ENCODE assay signal across 8 cellular contexts in the genomic region with DNA sequence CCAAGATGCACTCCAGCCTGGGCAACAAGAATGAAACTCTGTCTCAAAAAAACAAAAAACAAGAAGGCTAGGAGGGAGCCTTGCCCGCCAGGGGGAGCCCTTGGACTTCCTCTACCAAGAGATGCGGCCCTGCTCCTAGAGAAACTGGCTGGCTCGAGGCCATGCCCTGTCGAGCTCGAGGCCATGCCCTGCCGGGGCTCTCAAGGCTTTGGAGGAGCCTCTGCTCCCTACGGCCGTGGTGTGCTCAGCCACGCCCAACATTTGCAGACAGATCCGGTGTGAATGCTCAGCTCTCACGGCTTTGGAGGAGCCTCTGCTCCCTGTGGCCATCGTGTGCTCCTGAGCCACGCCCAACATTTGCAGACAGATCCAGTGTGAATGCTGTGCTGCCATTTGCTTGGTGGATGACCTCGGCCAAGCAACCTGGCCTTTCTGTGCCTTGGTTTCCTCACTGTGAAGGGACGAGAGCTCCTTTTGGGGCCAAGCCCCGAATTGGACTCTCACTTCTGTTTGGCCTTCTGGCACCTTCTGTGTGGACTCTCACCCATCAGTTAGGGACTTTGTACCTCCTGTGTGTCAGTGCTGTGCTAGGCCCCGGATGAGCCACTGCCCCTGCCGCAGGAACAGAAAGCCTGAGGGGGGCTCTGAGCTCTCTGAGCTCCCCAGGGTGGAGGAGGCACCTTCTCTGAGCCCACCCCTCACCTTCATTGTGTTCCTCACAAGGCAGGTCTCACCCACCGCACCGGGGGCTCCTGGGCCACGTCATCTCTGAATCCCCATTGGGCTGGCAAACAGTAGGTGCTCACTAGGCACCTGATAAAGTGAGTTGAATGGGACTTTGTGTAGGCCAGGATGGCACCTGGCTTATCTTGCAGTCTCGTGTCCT. TPM values are rescaled to one million over a fixed set of nuclear protein-coding genes. Genes with fewer than 3 reads are reported as not detected.
DNase-seq lines count a peak whose midpoint lies in the region; ATAC-seq and TF ChIP-seq lines count a peak whose summit lies in the region.

No MANE protein-coding gene starts in this region.

- no peak overlapping the region for H3K4me3 Mint-ChIP-seq in H9

- H3K23me2 ChIP-seq in H9 (ENCODE audit: insufficient read length, low read depth, low read length, poor library complexity, severe bottlenecking) = no peaks in the 10 kb centered on the region

- no peak overlapping the region for H3K18ac ChIP-seq in H9 (ENCODE audit: insufficient read length, low read depth, low read length)

- no peak overlapping the region for H2AFZ ChIP-seq in H9 (ENCODE audit: low read length)

- peaks cover 3% of the 10 kb centered on the region; the same call in 1 of the 2 replicates for H3K4me1 ChIP-seq in H9 (ENCODE audit: insufficient read depth, low read length)

- peaks cover 12% of the 10 kb centered on the region for H3K27me3 Mint-ChIP-seq in H9 (ENCODE audit: low read depth)

- peaks cover 11 to 23% (median 14%) of the 10 kb centered on the region in 3 experiments; a peak in 6 of 7 replicates for H3K36me3 Mint-ChIP-seq in H9 (ENCODE audit: insufficient read depth in 1 of 3, low read depth in 3 of 3)

- no peak overlapping the region for H2BK20ac ChIP-seq in H9 (ENCODE audit: low read depth, low read length, poor library complexity, severe bottlenecking)

- H3K23ac ChIP-seq in H9 (ENCODE audit: insufficient read length, low read depth, low read length) = no peak overlapping the region

- no peak overlapping the region for H3K27ac Mint-ChIP-seq in H9

- no peak overlapping the region for H3K9ac ChIP-seq in H9 (ENCODE audit: extremely low read depth, insufficient read length, low read length)

- H3K14ac ChIP-seq in H9 (ENCODE audit: insufficient read depth, low read length) = no peak overlapping the region

- H2BK5ac ChIP-seq in H9 (ENCODE audit: insufficient read length, low read length) = no peak overlapping the region

- H2AK5ac ChIP-seq in H9 (ENCODE audit: insufficient read length, low read length) = no peak overlapping the region

- H3K27ac ChIP-seq in H9 (ENCODE audit: insufficient read length, low read depth, low read length) (no peak overlapping the region), layer of hippocampus (ENCODE audit: low read depth, low read length) (peak overlapping the region; percentile 24)

- H3K56ac ChIP-seq in H9 (ENCODE audit: insufficient read length, low read depth, low read length) = no peak overlapping the region

- H3K9me3 Mint-ChIP-seq in H9 = no peaks in the 10 kb centered on the region

- no CpG with 5 or more reads among the region's 22 CpGs for WGBS in H9 (ENCODE audit: extremely low coverage, insufficient read length, low lambda C conversion rate)

- no peak overlapping the region for H3K4me2 ChIP-seq in H9 (ENCODE audit: insufficient read depth, insufficient read length, low read length)

- TF ChIP-seq CTCF in H9 (conservative IDR thresholded peaks at IDR 0.05) = peak; percentile 95

- no peak overlapping the region for H2BK120ac ChIP-seq in H9 (ENCODE audit: low read depth, low read length, poor library complexity, severe bottlenecking)

- H3T11ph ChIP-seq in H9 (ENCODE audit: low read length) = no peak overlapping the region

- H3K79me1 ChIP-seq in H9 (ENCODE audit: insufficient read depth, low read depth, low read length, poor library complexity, severe bottlenecking) = no peaks in the 10 kb centered on the region

- H3K4ac ChIP-seq in H9 (ENCODE audit: low read depth, low read length) = no peak overlapping the region

- DNase-seq in AG20443 (ENCODE audit: low spot score) (peak; percentile 91), H9 (peak; percentile 97), NCI-H446 treated with DMSO at 0.1 percent for 48 hours (lab: John Stamatoyannopoulos, UW) (peak; percentile 73), cerebellar nuclear complex (lab: John Stamatoyannopoulos, UW) (peak; percentile 57 to 69)
- DNase-seq in activated CD4-positive, alpha-beta T cell treated with anti-CD3 and anti-CD28 coated beads for 24 hours (ENCODE audit: low read depth in 2 of 2) = peak; percentile 94 to 97
- peak; percentile 90 to 93 (median 90) for DNase-seq in stimulated activated CD4-positive, alpha-beta T cell treated with anti-CD3 and anti-CD28 coated beads, Interleukin-1b, Interleukin-23, amount 100 ng/mL, for 24 hours (ENCODE audit: low read depth in 4 of 4, low spot score in 1 of 4)

- H3K9me3 ChIP-seq in H9 (ENCODE audit: control insufficient read depth, low read depth, low read length) = no peaks in the 10 kb centered on the region

- H3K27me3 ChIP-seq in H9 (ENCODE audit: insufficient read depth, low read length) = no peaks in the 10 kb centered on the region
- H3K27me3 ChIP-seq in layer of hippocampus (ENCODE audit: control insufficient read depth, insufficient read depth, low read length) = no peaks in the 10 kb centered on the region

- H4K5ac ChIP-seq in H9 (ENCODE audit: insufficient read length, low read depth, low read length) = no peak overlapping the region

- no peaks in the 10 kb centered on the region for H4K20me1 ChIP-seq in H9 (ENCODE audit: control insufficient read depth, insufficient read depth, insufficient read length)

- H3K4me1 Mint-ChIP-seq in H9 = peaks cover 9 to 10% of the 10 kb centered on the region in 2 experiments

- H4K91ac ChIP-seq in H9 (ENCODE audit: insufficient read length, low read depth, low read length) = no peak overlapping the region

- H2BK15ac ChIP-seq in H9 (ENCODE audit: low read depth, low read length) = no peak overlapping the region

- H2BK12ac ChIP-seq in H9 (ENCODE audit: insufficient read length, low read depth, low read length) = no peak overlapping the region

- no peak for ATAC-seq in GM18520 (IDR thresholded peaks at IDR 0.05; ENCODE audit: unreplicated experiment)

- no peak overlapping the region for H4K8ac ChIP-seq in H9 (replicated peaks; ENCODE audit: insufficient read length, low read depth, low read length)

- H3K79me2 ChIP-seq in H9 (ENCODE audit: insufficient read depth, low read length) = no peaks in the 10 kb centered on the region

RNA-seq across cellular contexts. Expression of gene C11orf24, which starts 14.1 kb away (rescaled TPM):
- total RNA-seq in H9 (2021) = 46.8 and 50.5 TPM in 2 replicates

RNA-seq across cellular contexts. Expression of gene KMT5B, which starts 44.6 kb away (rescaled TPM):
- total RNA-seq in H9 (2021) = 61.2 and 61.6 TPM in 2 replicates

RNA-seq across cellular contexts. Expression of gene LRP5, which starts 54.7 kb away (rescaled TPM):
- 38.4 and 41.3 TPM in 2 replicates for total RNA-seq in H9 (2021)
